In genomic region chr19:48821633-48822032, GRCh38 we compare ENCODE assay signal across 1 cellular context.
TF ChIP-seq lines count a peak whose summit lies in the region.

No MANE protein-coding gene starts in this region.

TF ChIP-seq in K562, 482 proteins besides CTCF, POLR2A, EP300 and RAD21 (continued from another document and continues in another):
- TF ChIP-seq SETDB1 (IDR thresholded peaks at IDR 0.05; ENCODE audit: low read length): no peak
- 0 out of 2 replicates have a peak, but pooled peaks have one; percentile 9 for TF ChIP-seq MTA2 (IDR thresholded peaks at IDR 0.05; ENCODE audit: low read depth)
- no peak for TF ChIP-seq E4F1 (CRISPR knock-in tag; IDR thresholded peaks at IDR 0.05; ENCODE audit: borderline replicate concordance)
- no peak for TF ChIP-seq SNRNP70 (optimal IDR thresholded peaks at IDR 0.05; ENCODE audit: low read depth, low read length)
- no peak for TF ChIP-seq BACH1 (tag; IDR thresholded peaks at IDR 0.05)
- TF ChIP-seq POLR2B (IDR thresholded peaks at IDR 0.05; ENCODE audit: low read depth, partially characterized antibody): no peak
- no peak for TF ChIP-seq NUFIP1 (IDR thresholded peaks at IDR 0.05; ENCODE audit: partially characterized antibody)
- no peak for TF ChIP-seq SMARCA5 (IDR thresholded peaks at IDR 0.05)
- no peak for TF ChIP-seq ZBTB40 (IDR thresholded peaks at IDR 0.05)
- no peak for TF ChIP-seq ZBTB40 (CRISPR knock-in tag; IDR thresholded peaks at IDR 0.05)
- TF ChIP-seq ZNF584 (CRISPR knock-in tag; IDR thresholded peaks at IDR 0.05; ENCODE audit: low read depth): no peak
- TF ChIP-seq ZNF766 (CRISPR knock-in tag; conservative IDR thresholded peaks at IDR 0.05): no peak
- no peak for TF ChIP-seq ZNF41 (CRISPR knock-in tag; conservative IDR thresholded peaks at IDR 0.05)
- TF ChIP-seq NONO (IDR thresholded peaks at IDR 0.05; ENCODE audit: low read depth in 2 of 2, low read length in 1 of 2): no peak
- TF ChIP-seq RERE (CRISPR knock-in tag; IDR thresholded peaks at IDR 0.05; ENCODE audit: borderline replicate concordance): no peak
- TF ChIP-seq HMBOX1 (IDR thresholded peaks at IDR 0.05): no peak
- no peak for TF ChIP-seq GATAD2A (IDR thresholded peaks at IDR 0.05)
- no peak for TF ChIP-seq CGGBP1 (CRISPR knock-in tag; IDR thresholded peaks at IDR 0.05)
- no peak for TF ChIP-seq ZSCAN32 (CRISPR knock-in tag; IDR thresholded peaks at IDR 0.05)
- TF ChIP-seq POLR2AphosphoS2 (IDR thresholded peaks at IDR 0.05; ENCODE audit: low read length): no peak
- TF ChIP-seq ERF (CRISPR knock-in tag; IDR thresholded peaks at IDR 0.05): no peak
- TF ChIP-seq PHB2 (IDR thresholded peaks at IDR 0.05; ENCODE audit: low read depth): 0 out of 2 replicates have a peak, but pooled peaks have one; percentile 6
- no peak for TF ChIP-seq FOXA1 (IDR thresholded peaks at IDR 0.05; ENCODE audit: borderline replicate concordance)
- TF ChIP-seq NCOA6 (IDR thresholded peaks at IDR 0.05): no peak
- no peak for TF ChIP-seq NFIC (IDR thresholded peaks at IDR 0.05)
- no peak for TF ChIP-seq ZFPM2 (CRISPR knock-in tag; IDR thresholded peaks at IDR 0.05)
- no peak for TF ChIP-seq ZNF507 (tag; conservative IDR thresholded peaks at IDR 0.05)
- TF ChIP-seq HLTF (IDR thresholded peaks at IDR 0.05): peak; percentile 65; the same call in 1 of the 2 replicates
- TF ChIP-seq LARP7 (IDR thresholded peaks at IDR 0.05): peak; percentile 78; the same call in 1 of the 2 replicates
- TF ChIP-seq TAF7 (tag; IDR thresholded peaks at IDR 0.05): no peak
- TF ChIP-seq ARID1B (IDR thresholded peaks at IDR 0.05): no peak
- no peak for TF ChIP-seq ZNF707 (CRISPR knock-in tag; conservative IDR thresholded peaks at IDR 0.05)
- TF ChIP-seq ZNF77 (CRISPR knock-in tag; IDR thresholded peaks at IDR 0.05): no peak
- TF ChIP-seq ZNF592 (IDR thresholded peaks at IDR 0.05): no peak
